In genomic region chr1:155211661-155212440, GRCh38 we compare ENCODE assay signal across 8 cellular contexts. TPM values are rescaled to one million over a fixed set of nuclear protein-coding genes. Genes with fewer than 3 reads are reported as not detected.
DNase-seq lines count a peak whose midpoint lies in the region; ATAC-seq, FAIRE-seq and TF ChIP-seq lines count a peak whose summit lies in the region.
"Not testable (repeated sequence)": the region's sequence is repeated elsewhere in the genome, so short reads cannot be mapped to it uniquely, and the experiment has no call there.

No MANE protein-coding gene starts in this region.

- H3K27me3 Mint-ChIP-seq in CD4-positive, alpha-beta memory T cell; astrocyte (ENCODE audit: low read depth, unreplicated experiment); dendritic cell treated with granulocyte-macrophage colony-stimulating factor and Interleukin-4, amounts not matched to agents 40 ng/mL and 50 ng/mL, for 4 days; nephron (ENCODE audit: low read depth): not testable (repeated sequence)

- not testable (repeated sequence) for FAIRE-seq in astrocyte (lab: Jason Lieb, UNC)

- peaks cover 22 to 35% (median 30%) of the 10 kb centered on the region in 4 donors for H3K4me1 Mint-ChIP-seq in CD4-positive, alpha-beta memory T cell
- not testable (repeated sequence) for H3K4me1 Mint-ChIP-seq in astrocyte (ENCODE audit: low read depth, unreplicated experiment)
- peaks cover 60% of the 10 kb centered on the region for H3K4me1 Mint-ChIP-seq in dendritic cell treated with granulocyte-macrophage colony-stimulating factor and Interleukin-4, amounts not matched to agents 40 ng/mL and 50 ng/mL, for 4 days (ENCODE audit: low read depth)
- H3K4me1 Mint-ChIP-seq in nephron = peaks cover 20% of the 10 kb centered on the region

- H2AFZ ChIP-seq in astrocyte (ENCODE audit: low read depth, low read length) = not testable (repeated sequence)

- ATAC-seq in right cardiac atrium = peak in 1 of 2 donors; percentile 32
- ATAC-seq in aorta (ENCODE audit: low FRiP score) = not testable (repeated sequence)

- H3K79me2 ChIP-seq in astrocyte (ENCODE audit: insufficient read depth, low read length) = peaks cover 12% of the 10 kb centered on the region

- H3K27ac Mint-ChIP-seq in CD4-positive, alpha-beta memory T cell = peak overlapping the region in 4 of 7 donors; percentile 29 to 62 (median 56)
- not testable (repeated sequence) for H3K27ac Mint-ChIP-seq in astrocyte (ENCODE audit: unreplicated experiment)
- peak overlapping the region; percentile 97 for H3K27ac Mint-ChIP-seq in dendritic cell treated with granulocyte-macrophage colony-stimulating factor and Interleukin-4, amounts not matched to agents 40 ng/mL and 50 ng/mL, for 4 days
- H3K27ac Mint-ChIP-seq in nephron = peak overlapping the region in 2 of 3 experiments; percentile 35 to 80

- TF ChIP-seq CTCF in astrocyte (IDR thresholded peaks at IDR 0.05; ENCODE audit: insufficient read depth, low read depth, low read length); nephron (IDR thresholded peaks at IDR 0.05; ENCODE audit: unreplicated experiment in 3 of 3): not testable (repeated sequence)

- WGBS in right cardiac atrium = 51% methylated on average over 19 of the region's 19 CpGs
- WGBS in aorta, 2 donors = 22 to 24% methylated on average over 17 to 19 of the region's 19 CpGs

- H3K4me2 ChIP-seq in astrocyte (ENCODE audit: low read length) = peak overlapping the region; percentile 26

- not testable (repeated sequence) for H3K27ac ChIP-seq in CD4-positive, alpha-beta memory T cell (ENCODE audit: low read depth, low read length); right cardiac atrium (ENCODE audit: low read length)
- H3K27ac ChIP-seq in astrocyte (ENCODE audit: low read depth, low read length) (peak overlapping the region; percentile 26), skeletal muscle tissue (ENCODE audit: low read depth, low read length) (peak overlapping the region; percentile 12), aorta (ENCODE audit: low read depth in 1 of 2, low read length in 2 of 2) (peak overlapping the region in 1 of 2 donors; percentile 61)

- not testable (repeated sequence) for H3K4me3 Mint-ChIP-seq in CD4-positive, alpha-beta memory T cell; astrocyte (ENCODE audit: unreplicated experiment); dendritic cell treated with granulocyte-macrophage colony-stimulating factor and Interleukin-4, amounts not matched to agents 40 ng/mL and 50 ng/mL, for 4 days
- peak overlapping the region; percentile 47 to 76 (median 65) for H3K4me3 Mint-ChIP-seq in nephron

- not testable (repeated sequence) for H3K9me3 ChIP-seq in CD4-positive, alpha-beta memory T cell (ENCODE audit: control insufficient read depth in 1 of 2, low read length in 2 of 2); astrocyte (ENCODE audit: insufficient read depth, low read depth, low read length); right cardiac atrium (ENCODE audit: control insufficient read depth, low read length); skeletal muscle tissue (ENCODE audit: control insufficient read depth in 3 of 3, low read length in 3 of 3); aorta (ENCODE audit: control insufficient read depth, low read length)

- H3K4me1 ChIP-seq in CD4-positive, alpha-beta memory T cell (ENCODE audit: insufficient read depth, low read length) = peaks cover 36% of the 10 kb centered on the region
- peaks cover 20% of the 10 kb centered on the region for H3K4me1 ChIP-seq in astrocyte (ENCODE audit: insufficient read depth, low read length)
- not testable (repeated sequence) for H3K4me1 ChIP-seq in right cardiac atrium (ENCODE audit: control insufficient read depth, insufficient read depth, low read length); aorta (ENCODE audit: control insufficient read depth in 1 of 2, insufficient read depth in 2 of 2, low read length in 2 of 2)
- H3K4me1 ChIP-seq in skeletal muscle tissue (ENCODE audit: control insufficient read depth in 3 of 3, insufficient read depth in 3 of 3, low read length in 3 of 3) = peaks cover 20 to 28% (median 27%) of the 10 kb centered on the region in 3 donors

- intact Hi-C loops in CD4-positive, alpha-beta memory T cell (cut with micrococcal nuclease); dendritic cell treated with granulocyte-macrophage colony-stimulating factor and Interleukin-4, amounts not matched to agents 40 ng/mL and 50 ng/mL, for 4 days (cut with micrococcal nuclease); aorta (cut with DNase I): not testable (repeated sequence)
- intact Hi-C loops in right cardiac atrium (cut with DNase I) = loop anchor here in 1 of 4 donors (2.0 kb wide), 1 partner anchor 17 kb away; no protein-coding TSS in a partner anchor

- not testable (repeated sequence) for H3K27me3 ChIP-seq in CD4-positive, alpha-beta memory T cell (ENCODE audit: insufficient read depth, low read length); astrocyte (ENCODE audit: insufficient read depth, low read length); right cardiac atrium (ENCODE audit: control insufficient read depth, insufficient read depth); skeletal muscle tissue (ENCODE audit: control insufficient read depth in 3 of 3, insufficient read depth in 3 of 3, low read length in 3 of 3); aorta (ENCODE audit: control insufficient read depth in 1 of 2, insufficient read depth in 2 of 2, low read length in 1 of 2)

- not testable (repeated sequence) for H3K4me3 ChIP-seq in CD4-positive, alpha-beta memory T cell (ENCODE audit: low read length in 2 of 2); astrocyte (ENCODE audit: insufficient read depth, low read depth, low read length); right cardiac atrium (ENCODE audit: low read length); skeletal muscle tissue (ENCODE audit: low read length in 3 of 3); aorta (ENCODE audit: low read length in 2 of 2)

- H3K36me3 ChIP-seq in CD4-positive, alpha-beta memory T cell (ENCODE audit: insufficient read depth, low read length); astrocyte (ENCODE audit: insufficient read depth, low read length); aorta (ENCODE audit: control insufficient read depth in 1 of 2, insufficient read depth in 2 of 2, low read length in 1 of 2): not testable (repeated sequence)
- peaks cover 0 to 13% (median 11%) of the 10 kb centered on the region in 3 donors for H3K36me3 ChIP-seq in skeletal muscle tissue (ENCODE audit: control insufficient read depth in 3 of 3, insufficient read depth in 3 of 3, low read length in 3 of 3)

- H3K9me3 Mint-ChIP-seq in CD4-positive, alpha-beta memory T cell; astrocyte (ENCODE audit: unreplicated experiment); dendritic cell treated with granulocyte-macrophage colony-stimulating factor and Interleukin-4, amounts not matched to agents 40 ng/mL and 50 ng/mL, for 4 days; nephron: not testable (repeated sequence)

- H3K36me3 Mint-ChIP-seq in CD4-positive, alpha-beta memory T cell = peaks cover 20 to 23% of the 10 kb centered on the region in 2 donors
- not testable (repeated sequence) for H3K36me3 Mint-ChIP-seq in astrocyte (ENCODE audit: low read depth, unreplicated experiment)
- H3K36me3 Mint-ChIP-seq in dendritic cell treated with granulocyte-macrophage colony-stimulating factor and Interleukin-4, amounts not matched to agents 40 ng/mL and 50 ng/mL, for 4 days (ENCODE audit: low read depth) = peaks cover 43% of the 10 kb centered on the region
- peaks cover 12% of the 10 kb centered on the region for H3K36me3 Mint-ChIP-seq in nephron (ENCODE audit: low read depth)

- CTCF ChIA-PET in CD4-positive, alpha-beta memory T cell (lab: Charles Lee; ENCODE audit: partially characterized antibody) = interaction anchor here (1.2 kb wide), 1 partner anchor 12 kb away, joined by 3 read pairs; no protein-coding TSS in a partner anchor

- DNase-seq in CD4-positive, alpha-beta memory T cell = not testable (repeated sequence)
- peak; percentile 49 for DNase-seq in astrocyte (ENCODE audit: low read depth)
- peak; percentile 51 for DNase-seq in fibroblast of peridontal ligament (ENCODE audit: extremely low read depth)
- peak; percentile 83 to 88 (median 85) for DNase-seq in right cardiac atrium
- DNase-seq in aorta = peak; percentile 86 to 89

- H3K9ac ChIP-seq in astrocyte (ENCODE audit: low read length) = peak overlapping the region; percentile 27
- H3K9ac ChIP-seq in skeletal muscle tissue (ENCODE audit: low read depth in 1 of 3, low read length in 3 of 3) = not testable (repeated sequence)

- POLR2A ChIA-PET in CD4-positive, alpha-beta memory T cell (lab: Charles Lee; ENCODE audit: partially characterized antibody) = not testable (repeated sequence)

- not testable (repeated sequence) for H4K20me1 ChIP-seq in astrocyte (ENCODE audit: insufficient read depth, low read length)

RNA-seq across cellular contexts. Expression of gene MTX1, which starts 3.4 kb away (rescaled TPM):
- 10 to 100 TPM; 17.7 to 18.2 TPM for total RNA-seq in CD4-positive, alpha-beta memory T cell
- 10 to 100 TPM; 42.5 to 65.5 TPM for polyA plus RNA-seq in CD4-positive, alpha-beta memory T cell
- 39.8 and 41.8 TPM in 2 replicates for total RNA-seq in astrocyte
- 10 to 100 TPM; 20.1 to 24.3 (median 21.1) TPM for total RNA-seq in right cardiac atrium
- polyA plus RNA-seq in right cardiac atrium = 31.9 TPM
- total RNA-seq in skeletal muscle tissue = 16.2 TPM
- 10 to 100 TPM; 20.3 to 21.3 TPM for total RNA-seq in aorta
- 10 to 100 TPM; 26.2 to 52.9 TPM for polyA plus RNA-seq in aorta

RNA-seq across cellular contexts. Expression of gene THBS3, which starts 4.2 kb away (rescaled TPM):
- total RNA-seq in CD4-positive, alpha-beta memory T cell = 10 to 100 TPM; 30.9 to 33.5 TPM
- 1 to 10 TPM; 6.1 to 6.7 TPM for polyA plus RNA-seq in CD4-positive, alpha-beta memory T cell
- total RNA-seq in astrocyte = 153 and 162 TPM in 2 replicates
- total RNA-seq in right cardiac atrium = 10 to 100 TPM; 16.5 to 33.4 (median 20.1) TPM
- 19.6 TPM for polyA plus RNA-seq in right cardiac atrium
- total RNA-seq in skeletal muscle tissue = 40.2 TPM
- 10 to 100 TPM; 58.9 to 97.9 TPM for total RNA-seq in aorta
- polyA plus RNA-seq in aorta = 100 to 1,000 TPM in 1 of 2 donors, 10 to 100 TPM in 1; 21.7 to 195 TPM

RNA-seq across cellular contexts. Expression of gene TRIM46, which starts 38.2 kb away (rescaled TPM):
- total RNA-seq in CD4-positive, alpha-beta memory T cell = 1 to 10 TPM; 8.4 to 8.5 TPM
- 1 to 10 TPM; 1.6 to 3.6 TPM for polyA plus RNA-seq in CD4-positive, alpha-beta memory T cell
- total RNA-seq in astrocyte = 13.2 and 13.6 TPM in 2 replicates
- under 1 TPM; 0.17 to 0.37 (median 0.26) TPM for total RNA-seq in right cardiac atrium
- 0.18 TPM for polyA plus RNA-seq in right cardiac atrium
- total RNA-seq in skeletal muscle tissue = under 0.01 TPM
- 1 to 10 TPM; 1.6 to 3.4 TPM for total RNA-seq in aorta
- 1 to 10 TPM in 1 of 2 donors, under 1 TPM in 1; 0.50 to 2.1 TPM for polyA plus RNA-seq in aorta

RNA-seq across cellular contexts. Expression of gene KRTCAP2, which starts 38.7 kb away (rescaled TPM):
- 100 to 1,000 TPM; 173 to 180 TPM for total RNA-seq in CD4-positive, alpha-beta memory T cell
- 100 to 1,000 TPM; 469 to 488 TPM for polyA plus RNA-seq in CD4-positive, alpha-beta memory T cell
- total RNA-seq in astrocyte (161 TPM in 2 replicates), right cardiac atrium (100 to 1,000 TPM; 122 to 150 (median 130) TPM), skeletal muscle tissue (104 TPM), aorta (100 to 1,000 TPM; 136 to 143 TPM)
- polyA plus RNA-seq in right cardiac atrium (217 TPM), aorta (100 to 1,000 TPM; 179 to 255 TPM)

RNA-seq across cellular contexts. Expression of gene ENTREP3, which starts 43.4 kb away (rescaled TPM):
- 10 to 100 TPM; 10.5 to 12.2 TPM for total RNA-seq in CD4-positive, alpha-beta memory T cell
- polyA plus RNA-seq in CD4-positive, alpha-beta memory T cell = 1 to 10 TPM in 1 of 2 donors, under 1 TPM in 1; 0.50 to 1.8 TPM
- 51.1 and 51.7 TPM in 2 replicates for total RNA-seq in astrocyte
- 10 to 100 TPM; 14.2 to 22.3 (median 15.8) TPM for total RNA-seq in right cardiac atrium
- 9.4 TPM for polyA plus RNA-seq in right cardiac atrium
- 2.1 TPM for total RNA-seq in skeletal muscle tissue
- total RNA-seq in aorta = 10 to 100 TPM; 22.8 to 28.7 TPM
- 10 to 100 TPM in 1 of 2 donors, 1 to 10 TPM in 1; 6.0 to 25.4 TPM for polyA plus RNA-seq in aorta
